In the genomic region with DNA sequence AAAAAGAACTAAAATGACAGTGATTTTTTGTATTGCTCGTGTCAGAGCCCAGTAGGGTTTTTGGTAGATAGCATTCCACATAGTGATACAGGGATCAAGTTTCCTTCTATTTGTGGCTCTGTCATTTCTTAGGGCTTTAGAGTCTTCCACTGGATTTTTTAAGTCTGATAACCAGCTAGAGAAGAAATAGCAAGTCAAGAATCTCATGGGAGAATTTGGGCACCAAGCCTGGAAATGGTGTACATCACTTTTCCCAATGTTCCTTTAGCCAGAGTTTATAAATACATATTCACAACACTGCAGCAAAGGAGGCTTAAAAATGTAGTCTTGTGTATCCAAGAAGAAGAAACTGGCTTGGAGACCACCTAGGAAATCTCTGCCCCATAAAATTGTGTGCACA, we compare ENCODE assay signal across 15 cellular contexts.
"Had no signal": no experiment of that assay in that cellular context is flagged by ENCODE, and none has a peak within 500 bp of the region (broad histone marks: within the 10 kb centered on the region; RNA-seq: fewer than 3 reads in every experiment).

No MANE protein-coding gene starts in this region.

- H3K36me3 ChIP-seq: colonic mucosa, gastrocnemius medialis, heart right ventricle, sigmoid colon, transverse colon had no signal

- H3K27ac Mint-ChIP-seq: naive thymus-derived CD8-positive, alpha-beta T cell had no signal

- H3K27me3 ChIP-seq: colonic mucosa, gastrocnemius medialis, heart right ventricle, sigmoid colon, transverse colon had no signal

- H3K9me3 ChIP-seq: colonic mucosa, gastrocnemius medialis, sigmoid colon, transverse colon had no signal

- H3K9me3 Mint-ChIP-seq: neural crest cell had no signal

- H3K36me3 Mint-ChIP-seq: naive thymus-derived CD8-positive, alpha-beta T cell had no signal

- H3K4me2 ChIP-seq: smooth muscle cell had no signal

- DNase-seq: cerebellar nuclear complex; colonic mucosa; effector CD4-positive, alpha-beta T cell; gastrocnemius medialis; heart right ventricle; hypothalamus; kidney glomerular epithelial cell; naive thymus-derived CD8-positive, alpha-beta T cell; posterior cingulate gyrus; sigmoid colon; stimulated activated CD4-positive, alpha-beta T cell treated with anti-CD3 and anti-CD28 coated beads, Interleukin-2, amount 100 ng/mL, for 48 hours; stimulated activated naive CD4-positive, alpha-beta T cell treated with Interleukin-2 at 50 U/mL for 16 hours; transverse colon had no signal

- H3K4me3 ChIP-seq: colonic mucosa, gastrocnemius medialis, heart right ventricle, sigmoid colon, smooth muscle cell, transverse colon had no signal

- H3K4me3 Mint-ChIP-seq: naive thymus-derived CD8-positive, alpha-beta T cell; neural crest cell had no signal

- H3K4me1 ChIP-seq: colonic mucosa had no signal

- ATAC-seq: gastrocnemius medialis; heart right ventricle; naive thymus-derived CD8-positive, alpha-beta T cell had no signal

- H3K4me1 Mint-ChIP-seq: naive thymus-derived CD8-positive, alpha-beta T cell; neural crest cell had no signal

- H3K27ac ChIP-seq: colonic mucosa, gastrocnemius medialis, heart right ventricle, sigmoid colon, transverse colon had no signal
